8 cellular contexts compared by ENCODE assay signal in genomic region chr19:40777795-40778044, GRCh38. TPM values are rescaled to one million over a fixed set of nuclear protein-coding genes. Genes with fewer than 3 reads are reported as not detected.
DNase-seq lines count a peak whose midpoint lies in the region; ATAC-seq and TF ChIP-seq lines count a peak whose summit lies in the region.

No MANE protein-coding gene starts in this region.

- CTCF ChIA-PET in RWPE1 (lab: Yijun Ruan, JAX), result interaction anchor here (0.6 to 1.4 kb wide), 3 partner anchors 10 to 143 kb away, joined by 4 to 5 read pairs (median 4); no protein-coding TSS in a partner anchor

- POLR2A ChIA-PET in RWPE1 (lab: Yijun Ruan, JAX; ENCODE audit: low non-redundant PET), result interaction anchor here (0.6 to 0.8 kb wide), 2 partner anchors 21 to 106 kb away, joined by 3 to 6 read pairs; partner anchors contain the start of gene EGLN2

- DNase-seq in RWPE1 (ENCODE audit: low spot score) (no peak), esophagus muscularis mucosa (ENCODE audit: extremely low spot score) (no peak), prostate gland (ENCODE audit: low spot score) (no peak), superior temporal gyrus (ENCODE audit: extremely low spot score) (no peak), epidermal melanocyte (ENCODE audit: insufficient read length, low spot score) (no peak)

- H3K4me1 ChIP-seq in esophagus muscularis mucosa, result peaks cover 16 to 20% (median 19%) of the 10 kb centered on the region in 4 donors
- no peaks in the 10 kb centered on the region for H3K4me1 ChIP-seq in prostate gland (replicated peaks)

- H3K36me3 ChIP-seq in esophagus muscularis mucosa (peaks cover 0 to 8% (median 5%) of the 10 kb centered on the region in 4 donors), prostate gland (no peaks in the 10 kb centered on the region)

- H3K27ac ChIP-seq in RWPE1, result peak overlapping the region; percentile 97
- peak overlapping the region; percentile 94 to 99 (median 98) for H3K27ac ChIP-seq in esophagus muscularis mucosa (replicated peaks in 1 of 4)
- H3K27ac ChIP-seq in prostate gland, result peak overlapping the region; percentile 96 to 98

- intact Hi-C loops in esophagus muscularis mucosa (cut with DNase I) (no loop called here), prostate gland (cut with DNase I) (no loop called here)

- TF ChIP-seq POLR2A in esophagus muscularis mucosa (IDR thresholded peaks at IDR 0.05; ENCODE audit: low read depth) (no peak), prostate gland (IDR thresholded peaks at IDR 0.05) (peak; percentile 86)

- no peaks in the 10 kb centered on the region for H3K9me3 ChIP-seq in esophagus muscularis mucosa
- H3K9me3 ChIP-seq in prostate gland, result no peaks in the 10 kb centered on the region

- no peak for TF ChIP-seq CTCF in GM12875 (IDR thresholded peaks at IDR 0.05; ENCODE audit: borderline replicate concordance, insufficient read depth, low read depth, low read length)
- TF ChIP-seq CTCF in RWPE1 (conservative IDR thresholded peaks at IDR 0.05; ENCODE audit: low read depth), result no peak
- no peak for TF ChIP-seq CTCF in esophagus muscularis mucosa (IDR thresholded peaks at IDR 0.05)
- TF ChIP-seq CTCF in prostate gland (IDR thresholded peaks at IDR 0.05), result no peak

- ATAC-seq in HG03095 (IDR thresholded peaks at IDR 0.05; ENCODE audit: unreplicated experiment), result no peak
- no peak for ATAC-seq in GM21723 (IDR thresholded peaks at IDR 0.05; ENCODE audit: unreplicated experiment)

- 1% methylated on average over 12 of the region's 12 CpGs for whole genome bisulfite sequencing in esophagus muscularis mucosa
- under 1% methylated on average over 12 of the region's 12 CpGs for WGBS in prostate gland

- H3K27me3 ChIP-seq in esophagus muscularis mucosa, result no peaks in the 10 kb centered on the region
- no peaks in the 10 kb centered on the region for H3K27me3 ChIP-seq in prostate gland (replicated peaks; ENCODE audit: insufficient read depth)

- H3K4me3 ChIP-seq in GM12875 (ENCODE audit: low read depth, low read length) (peak overlapping the region; percentile 55), esophagus muscularis mucosa (peak overlapping the region; percentile 78 to 93 (median 85)), prostate gland (peak overlapping the region; percentile 74 to 79)

- TF ChIP-seq EP300 in esophagus muscularis mucosa (IDR thresholded peaks at IDR 0.05), result no peak

RNA-seq across cellular contexts. Expression of gene RAB4B, which starts 0.3 kb away (rescaled TPM):
- total RNA-seq in esophagus muscularis mucosa (10 to 100 TPM; 22.9 to 26.6 (median 23.2) TPM), prostate gland (10 to 100 TPM; 44.8 to 51.7 TPM)

RNA-seq across cellular contexts. Expression of gene MIA, which starts 2.4 kb away (rescaled TPM):
- total RNA-seq in esophagus muscularis mucosa, result 1 to 10 TPM; 2.1 to 4.1 (median 2.7) TPM
- 1 to 10 TPM; 2.7 to 5.0 TPM for total RNA-seq in prostate gland

RNA-seq across cellular contexts. Expression of gene EGLN2, which starts 21.3 kb away (rescaled TPM):
- 100 to 1,000 TPM in 2 of 4 donors, 10 to 100 TPM in 2; 93.1 to 131 (median 101) TPM for total RNA-seq in esophagus muscularis mucosa
- 100 to 1,000 TPM in 1 of 2 donors, 10 to 100 TPM in 1; 62.6 to 213 TPM for total RNA-seq in prostate gland

RNA-seq across cellular contexts. Expression of gene SNRPA, which starts 26.7 kb away (rescaled TPM):
- 10 to 100 TPM; 47.3 to 69.1 (median 57.6) TPM for total RNA-seq in esophagus muscularis mucosa
- 10 to 100 TPM; 70.3 to 92.2 TPM for total RNA-seq in prostate gland

RNA-seq across cellular contexts. Expression of gene ACTMAP, which starts 27.4 kb away (rescaled TPM):
- total RNA-seq in esophagus muscularis mucosa (1 to 10 TPM; 1.7 to 4.6 (median 3.7) TPM), prostate gland (10 to 100 TPM in 1 of 2 donors, 1 to 10 TPM in 1; 4.4 to 25.2 TPM)
